Comparison of ENCODE assay signal across 23 cellular contexts in genomic region chr9:136416914-136417313, GRCh38.
"Had no signal": no experiment of that assay in that cellular context is flagged by ENCODE, and none has a peak within 500 bp of the region (broad histone marks: within the 10 kb centered on the region; RNA-seq: fewer than 3 reads in every experiment).

No MANE protein-coding gene starts in this region.

- H3K4me3 Mint-ChIP-seq: mesothelial cell of epicardium had no signal

- H3K27ac ChIP-seq: coronary artery, dorsolateral prefrontal cortex, esophagus muscularis mucosa, foreskin keratinocyte, gastrocnemius medialis, heart right ventricle, left lung, lower lobe of right lung had no signal

- H3K9me3 ChIP-seq: esophagus muscularis mucosa, gastrocnemius medialis, heart right ventricle, left lung, lower lobe of right lung, mucosa of descending colon had no signal

- H3K27ac Mint-ChIP-seq: mesothelial cell of epicardium had no signal

- H3K4me3 ChIP-seq: coronary artery, dorsolateral prefrontal cortex, esophagus muscularis mucosa, gastrocnemius medialis, heart right ventricle, left lung, lower lobe of right lung, mucosa of descending colon had no signal

- ATAC-seq: foreskin keratinocyte, gastrocnemius medialis, heart right ventricle, left cardiac atrium, left lung, left ventricle myocardium superior, lower lobe of right lung, mucosa of descending colon had no signal

- H3K4me1 ChIP-seq: foreskin keratinocyte had no signal

- H3K27me3 ChIP-seq: dorsolateral prefrontal cortex, esophagus muscularis mucosa, foreskin keratinocyte, gastrocnemius medialis, heart right ventricle, left lung had no signal

- DNase-seq: dermis blood vessel endothelial cell; dorsolateral prefrontal cortex; effector CD4-positive, alpha-beta T cell; effector memory CD4-positive, alpha-beta T cell; foreskin keratinocyte; gastrocnemius medialis; glutamatergic neuron; head of caudate nucleus; heart right ventricle; hippocampal formation; left cardiac atrium; left lung; left ventricle myocardium superior; lower lobe of right lung; mesenchymal stem cell; mucosa of descending colon had no signal

- FAIRE-seq: colon, endothelial cell of umbilical vein, islet of Langerhans, keratinocyte had no signal

- H3K9me3 Mint-ChIP-seq: mesothelial cell of epicardium had no signal
